ENCODE assay signal across 23 cellular contexts in genomic region chr10:81722405-81722804, GRCh38.
DNase-seq lines count a peak whose midpoint lies in the region; ATAC-seq, FAIRE-seq and TF ChIP-seq lines count a peak whose summit lies in the region.
"Had no signal": no experiment of that assay in that cellular context is flagged by ENCODE, and none has a peak within 500 bp of the region (broad histone marks: within the 10 kb centered on the region; RNA-seq: fewer than 3 reads in every experiment).

No MANE protein-coding gene starts in this region.

- H3K4me1 Mint-ChIP-seq in CD4-positive, alpha-beta T cell (ENCODE audit: low read depth): peaks cover 30% of the 10 kb centered on the region
- peaks cover 13 to 44% (median 35%) of the 10 kb centered on the region in 7 donors for H3K4me1 Mint-ChIP-seq in naive thymus-derived CD4-positive, alpha-beta T cell
- H3K4me1 Mint-ChIP-seq: CD4-positive, alpha-beta memory T cell; CD8-positive, alpha-beta memory T cell had no signal

- no peak for DNase-seq in CD4-positive, alpha-beta T cell
- no peak for DNase-seq in naive thymus-derived CD4-positive, alpha-beta T cell
- DNase-seq in superior temporal gyrus (ENCODE audit: extremely low spot score) (peak; percentile 8), GM12891 (ENCODE audit: insufficient read length, low spot score) (no peak)
- no peak for DNase-seq in activated T-cell treated with anti-CD3 and anti-CD28 coated beads, Interleukin-2, amount 50 U/mL, for 1 hour
- DNase-seq: AML-193; CD4-positive, alpha-beta memory T cell; CD8-positive, alpha-beta memory T cell; COR-L47; DMS 273 treated with DMSO at 0.1 percent for 48 hours; DMS153; DMS53; DMS79; DND-41; EL; GDM1 had no signal

- H3K27ac Mint-ChIP-seq in CD4-positive, alpha-beta T cell: peak overlapping the region; percentile 5
- H3K27ac Mint-ChIP-seq in naive thymus-derived CD4-positive, alpha-beta T cell: peak overlapping the region in 5 of 9 donors; percentile 14 to 93 (median 66)
- H3K27ac Mint-ChIP-seq: B cell; CD4-positive, alpha-beta memory T cell; CD8-positive, alpha-beta memory T cell had no signal

- POLR2A ChIA-PET in CD4-positive, alpha-beta T cell (lab: Charles Lee): no interaction called here
- POLR2A ChIA-PET in naive thymus-derived CD4-positive, alpha-beta T cell (lab: Charles Lee): no interaction called here

- FAIRE-seq in GM12891 (lab: Jason Lieb, UNC): no peak
- FAIRE-seq: A549, GM12878, GM19239 had no signal

- intact Hi-C loops in CD4-positive, alpha-beta T cell (cut with DNase I, micrococcal nuclease): no loop called here
- intact Hi-C loops in naive thymus-derived CD4-positive, alpha-beta T cell (cut with micrococcal nuclease): no loop called here

- H3K27ac ChIP-seq in CD4-positive, alpha-beta T cell (ENCODE audit: low read depth, low read length): no peak overlapping the region
- no peak overlapping the region for H3K27ac ChIP-seq in naive thymus-derived CD4-positive, alpha-beta T cell (ENCODE audit: low read depth, low read length)
- H3K27ac ChIP-seq: 22Rv1; A549; BLaER1 treated with 17β-estradiol and CSF1 and Interleukin-3, amounts not matched to agents 10 nM and 100 nM; C4-2B had no signal

- CTCF ChIA-PET in CD4-positive, alpha-beta T cell (lab: Charles Lee): no interaction called here
- CTCF ChIA-PET in naive thymus-derived CD4-positive, alpha-beta T cell (lab: Charles Lee): no interaction called here

- H3K36me3 Mint-ChIP-seq in CD4-positive, alpha-beta T cell (ENCODE audit: low read depth): no peaks in the 10 kb centered on the region
- peaks cover 0 to 5% (median 0%) of the 10 kb centered on the region in 5 donors for H3K36me3 Mint-ChIP-seq in naive thymus-derived CD4-positive, alpha-beta T cell
- H3K36me3 Mint-ChIP-seq: CD4-positive, alpha-beta memory T cell; CD8-positive, alpha-beta memory T cell had no signal

- H3K36me3 ChIP-seq in naive thymus-derived CD4-positive, alpha-beta T cell (ENCODE audit: control insufficient read depth in 2 of 3, insufficient read depth in 3 of 3, low read length in 3 of 3): no peaks in the 10 kb centered on the region
- H3K36me3 ChIP-seq: BLaER1 treated with 17β-estradiol and CSF1 and Interleukin-3, amounts not matched to agents 10 nM and 100 nM had no signal

- TF ChIP-seq POLR2A in GM12891 (IDR thresholded peaks at IDR 0.05; ENCODE audit: low read depth, low read length): no peak

- no peaks in the 10 kb centered on the region for H3K9me3 ChIP-seq in CD4-positive, alpha-beta T cell (ENCODE audit: control insufficient read depth, low read length)
- no peaks in the 10 kb centered on the region for H3K9me3 ChIP-seq in naive thymus-derived CD4-positive, alpha-beta T cell (ENCODE audit: control insufficient read depth in 2 of 3, low read length in 3 of 3)
- H3K9me3 ChIP-seq: A549 had no signal

- ATAC-seq in CD4-positive, alpha-beta T cell (ENCODE audit: poor library complexity): no peak
- ATAC-seq in naive thymus-derived CD4-positive, alpha-beta T cell: no peak
- ATAC-seq: A549, GM12878 had no signal

- peaks cover 0 to 16% of the 10 kb centered on the region in 2 donors for H3K4me1 ChIP-seq in naive thymus-derived CD4-positive, alpha-beta T cell (ENCODE audit: control insufficient read depth in 2 of 2, insufficient read depth in 2 of 2, low read length in 2 of 2)
- H3K4me1 ChIP-seq: A549 had no signal

- no peak overlapping the region for H3K4me3 ChIP-seq in naive thymus-derived CD4-positive, alpha-beta T cell (ENCODE audit: low read length)
- H3K4me3 ChIP-seq: A549; BLaER1 treated with 17β-estradiol and CSF1 and Interleukin-3, amounts not matched to agents 10 nM and 100 nM; GM12878 had no signal

- H3K9me3 Mint-ChIP-seq in CD4-positive, alpha-beta T cell: peaks cover 4% of the 10 kb centered on the region
- H3K9me3 Mint-ChIP-seq in naive thymus-derived CD4-positive, alpha-beta T cell: peaks cover 0 to 14% (median 3%) of the 10 kb centered on the region in 11 donors

- TF ChIP-seq CTCF in CD4-positive, alpha-beta T cell (IDR thresholded peaks at IDR 0.05): no peak

- H3K27me3 ChIP-seq in CD4-positive, alpha-beta T cell (ENCODE audit: control insufficient read depth, insufficient read depth, low read length): no peaks in the 10 kb centered on the region
- no peaks in the 10 kb centered on the region for H3K27me3 ChIP-seq in naive thymus-derived CD4-positive, alpha-beta T cell (ENCODE audit: control insufficient read depth in 2 of 2, insufficient read depth in 2 of 2, low read length in 2 of 2)
- H3K27me3 ChIP-seq: BLaER1 treated with 17β-estradiol and CSF1 and Interleukin-3, amounts not matched to agents 10 nM and 100 nM had no signal

- no peak overlapping the region for H3K4me3 Mint-ChIP-seq in CD4-positive, alpha-beta T cell
- no peak overlapping the region for H3K4me3 Mint-ChIP-seq in naive thymus-derived CD4-positive, alpha-beta T cell
- H3K4me3 Mint-ChIP-seq: B cell; CD4-positive, alpha-beta memory T cell; CD8-positive, alpha-beta memory T cell had no signal

- no peaks in the 10 kb centered on the region for H3K27me3 Mint-ChIP-seq in CD4-positive, alpha-beta T cell
- no peaks in the 10 kb centered on the region for H3K27me3 Mint-ChIP-seq in naive thymus-derived CD4-positive, alpha-beta T cell
- H3K27me3 Mint-ChIP-seq: B cell; CD4-positive, alpha-beta memory T cell; CD8-positive, alpha-beta memory T cell had no signal

TF ChIP-seq in GM12891, 5 proteins besides CTCF, POLR2A, EP300 and RAD21:
- TF ChIP-seq TAF1 (IDR thresholded peaks at IDR 0.05; ENCODE audit: low read depth, low read length) (no peak), POU2F2 (IDR thresholded peaks at IDR 0.05; ENCODE audit: low read depth, low read length) (no peak), PAX5 (IDR thresholded peaks at IDR 0.05; ENCODE audit: insufficient read depth, low read length, severe bottlenecking) (no peak), SPI1 (IDR thresholded peaks at IDR 0.05; ENCODE audit: low read depth, low read length) (no peak), POLR2AphosphoS5 (IDR thresholded peaks at IDR 0.05; ENCODE audit: low read depth, low read length) (no peak)
